ENCODE assay signal across 8 cellular contexts in genomic region chr16:72400257-72401078, GRCh38.
DNase-seq lines count a peak whose midpoint lies in the region; TF ChIP-seq lines count a peak whose summit lies in the region.

No MANE protein-coding gene starts in this region.

- peak; percentile 20 for DNase-seq in activated naive CD4-positive, alpha-beta T cell treated with Interleukin-2 at 50 U/mL for 16 hours
- DNase-seq in activated naive CD4-positive, alpha-beta T cell treated with anti-CD3 and anti-CD28 coated beads, Interleukin-2, amount 50 U/mL, for 16 hours = no peak
- peak; percentile 45 for DNase-seq in HFFc6
- peak; percentile 22 for DNase-seq in NCI-H526 treated with DMSO at 0.1 percent for 48 hours (lab: John Stamatoyannopoulos, UW)
- no peak for DNase-seq in ascending aorta (ENCODE audit: low spot score in 2 of 2)
- DNase-seq in iPS DF 6.9 (ENCODE audit: low read depth, low spot score) = peak; percentile 60
- peak; percentile 14 to 32 for DNase-seq in stimulated activated CD4-positive, alpha-beta T cell treated with anti-CD3 and anti-CD28 coated beads, Interleukin-2, amount 100 ng/mL, for 48 hours
- no peak for DNase-seq in activated gamma-delta T cell treated with Interleukin-2 at 50 U/mL for 16 hours

- no peak overlapping the region for H3K4me3 Mint-ChIP-seq in HFFc6

- intact Hi-C loops in ascending aorta (cut with DNase I) = loop anchor here (5.0 kb wide), 1 partner anchor 158 kb away; no protein-coding TSS in a partner anchor

- peaks cover 7% of the 10 kb centered on the region for H3K36me3 Mint-ChIP-seq in HFFc6 (ENCODE audit: low read depth)

- peak overlapping the region; percentile 55 for H3K27ac Mint-ChIP-seq in HFFc6

- H3K27me3 ChIP-seq in ascending aorta = no peaks in the 10 kb centered on the region
- H3K27me3 ChIP-seq in iPS DF 6.9 (ENCODE audit: control insufficient read depth, insufficient read depth, low read length) = no peaks in the 10 kb centered on the region

- WGBS in iPS DF 6.9 (ENCODE audit: insufficient coverage, insufficient read length) = no CpG with 5 or more reads among the region's 6 CpGs

- H3K4me1 ChIP-seq in ascending aorta (no peaks in the 10 kb centered on the region), iPS DF 6.9 (ENCODE audit: control insufficient read depth, insufficient read depth, low read length) (no peaks in the 10 kb centered on the region)

- no peaks in the 10 kb centered on the region for H3K9me3 ChIP-seq in ascending aorta
- no peaks in the 10 kb centered on the region for H3K9me3 ChIP-seq in iPS DF 6.9 (ENCODE audit: control insufficient read depth, insufficient read depth, low read length)

- peaks cover 1% of the 10 kb centered on the region; the same call in 1 of the 2 replicates for H3K9me3 Mint-ChIP-seq in HFFc6

- H3K27me3 Mint-ChIP-seq in HFFc6 (ENCODE audit: insufficient read depth) = no peaks in the 10 kb centered on the region

- TF ChIP-seq CTCF in HFFc6 (IDR thresholded peaks at IDR 0.05) (peak; percentile 90), ascending aorta (IDR thresholded peaks at IDR 0.05) (peak; percentile 36 to 58 (median 56))

- peaks cover 26% of the 10 kb centered on the region for H3K4me1 Mint-ChIP-seq in HFFc6 (ENCODE audit: low read depth)

- H3K36me3 ChIP-seq in ascending aorta = no peaks in the 10 kb centered on the region
- no peaks in the 10 kb centered on the region for H3K36me3 ChIP-seq in iPS DF 6.9 (ENCODE audit: control insufficient read depth, insufficient read depth, low read length)

- H3K4me3 ChIP-seq in ascending aorta (no peak overlapping the region), iPS DF 6.9 (ENCODE audit: low read length) (no peak overlapping the region)

- H3K27ac ChIP-seq in ascending aorta = no peak overlapping the region
- no peak overlapping the region for H3K27ac ChIP-seq in iPS DF 6.9 (ENCODE audit: low read length)

Comparison
In these comparisons a context has a peak if more than half of its experiments do, and no peak if none do; other contexts are left out.
1. DNase-seq: peak in activated naive CD4-positive, alpha-beta T cell treated with Interleukin-2 at 50 U/mL for 16 hours (single experiment), HFFc6 (single experiment), NCI-H526 treated with DMSO at 0.1 percent for 48 hours (single experiment), iPS DF 6.9 (single experiment) and stimulated activated CD4-positive, alpha-beta T cell treated with anti-CD3 and anti-CD28 coated beads, Interleukin-2, amount 100 ng/mL, for 48 hours (2 of 2); none in activated naive CD4-positive, alpha-beta T cell treated with anti-CD3 and anti-CD28 coated beads, Interleukin-2, amount 50 U/mL, for 16 hours (single experiment), ascending aorta (0 of 2) and activated gamma-delta T cell treated with Interleukin-2 at 50 U/mL for 16 hours (single experiment).